35 cellular contexts compared by ENCODE assay signal in the genomic region with DNA sequence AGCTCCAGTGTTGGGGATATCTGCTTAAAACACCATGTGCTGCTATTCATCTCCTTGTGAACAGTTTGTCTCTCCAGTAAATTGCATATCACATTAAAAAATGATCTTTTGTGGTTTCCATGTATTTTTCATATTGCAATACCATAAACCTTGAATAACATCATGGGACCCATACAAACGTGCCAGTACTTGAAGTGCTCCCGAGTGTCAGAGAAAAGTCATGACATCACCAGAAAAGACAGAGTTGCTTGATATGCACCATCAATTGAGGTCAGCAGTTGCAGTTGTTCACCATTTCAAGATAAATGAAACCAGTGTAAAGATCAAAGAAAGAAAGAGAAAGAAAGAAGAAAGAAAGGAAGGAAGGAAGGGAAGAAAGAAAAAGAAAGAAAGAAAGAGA.
"Had no signal": no experiment of that assay in that cellular context is flagged by ENCODE, and none has a peak within 500 bp of the region (broad histone marks: within the 10 kb centered on the region; RNA-seq: fewer than 3 reads in every experiment).

No MANE protein-coding gene starts in this region.

- H3K27me3 ChIP-seq: body of pancreas, brain microvascular endothelial cell had no signal

- H3K9me3 ChIP-seq: body of pancreas had no signal

- H3K4me3 Mint-ChIP-seq: activated B cell treated with CpG ODN at 0.5 μM for 24 hours; activated CD4-positive, alpha-beta memory T cell treated with anti-CD3 and anti-CD28 coated beads, Interleukin-2, amount 10 ng/mL, durations not matched to agents 7 days and 5 days; activated CD4-positive, alpha-beta T cell treated with anti-CD3 and anti-CD28 coated beads, Interleukin-2, amount 10 ng/mL, durations not matched to agents 24 days and 14 days; activated CD8-positive, alpha-beta memory T cell treated with anti-CD3 and anti-CD28 coated beads, Interleukin-2, amount 10 ng/mL, durations not matched to agents 7 days and 5 days; activated CD8-positive, alpha-beta T cell treated with anti-CD3 and anti-CD28 coated beads, Interleukin-2, amount 10 ng/mL, durations not matched to agents 7 days and 5 days; activated naive CD8-positive, alpha-beta T cell; activated naive CD8-positive, alpha-beta T cell treated with anti-CD3 and anti-CD28 coated beads, Interleukin-2, amount 10 ng/mL, durations not matched to agents 7 days and 5 days; activated naive CD8-positive, alpha-beta T cell treated with anti-CD3 and anti-CD28 coated beads, Interleukin-2, amount 50 U/mL, for 24 hours; activated T-cell treated with anti-CD3 and anti-CD28 coated beads, Interleukin-2, amount 50 U/mL, for 24 hours; T-helper 1 cell treated with Interleukin-12 subunit alpha and Interleukin-12 subunit beta and Interleukin-4 antibody, amounts not matched to agents 30 μg/mL and 1 μg/mL, for 36 hours; T-helper 2 cell treated with Interferon-gamma antibody and Interleukin-4, amounts not matched to agents 5 μg/mL and 100 μg/mL, for 36 hours had no signal

- H3K27ac Mint-ChIP-seq: activated B cell treated with CpG ODN at 0.5 μM for 24 hours; activated CD4-positive, alpha-beta memory T cell treated with anti-CD3 and anti-CD28 coated beads, Interleukin-2, amount 10 ng/mL, durations not matched to agents 7 days and 5 days; activated CD4-positive, alpha-beta T cell treated with anti-CD3 and anti-CD28 coated beads, Interleukin-2, amount 10 ng/mL, durations not matched to agents 24 days and 14 days; activated CD8-positive, alpha-beta memory T cell treated with anti-CD3 and anti-CD28 coated beads, Interleukin-2, amount 10 ng/mL, durations not matched to agents 7 days and 5 days; activated CD8-positive, alpha-beta T cell treated with anti-CD3 and anti-CD28 coated beads, Interleukin-2, amount 10 ng/mL, durations not matched to agents 7 days and 5 days; activated naive CD8-positive, alpha-beta T cell; activated naive CD8-positive, alpha-beta T cell treated with anti-CD3 and anti-CD28 coated beads, Interleukin-2, amount 10 ng/mL, durations not matched to agents 7 days and 5 days; activated naive CD8-positive, alpha-beta T cell treated with anti-CD3 and anti-CD28 coated beads, Interleukin-2, amount 50 U/mL, for 24 hours; activated T-cell treated with anti-CD3 and anti-CD28 coated beads, Interleukin-2, amount 50 U/mL, for 24 hours; activated T-helper 2 cell treated with anti-CD3 and anti-CD28 coated beads, Interferon-gamma antibody, Interleukin-2, Interleukin-4, amounts not matched to agents 10 μg/mL and 5 μg/mL and 100 μg/mL, durations not matched to agents 14 hours and 24 hours and 36 hours; T-helper 1 cell treated with Interleukin-12 subunit alpha and Interleukin-12 subunit beta and Interleukin-4 antibody, amounts not matched to agents 30 μg/mL and 1 μg/mL, for 36 hours; T-helper 2 cell treated with Interferon-gamma antibody and Interleukin-4, amounts not matched to agents 5 μg/mL and 100 μg/mL, for 36 hours had no signal

- H3K9me3 Mint-ChIP-seq: activated CD4-positive, alpha-beta T cell treated with anti-CD3 and anti-CD28 coated beads, Interleukin-2, amount 10 ng/mL, durations not matched to agents 24 days and 14 days; activated naive CD8-positive, alpha-beta T cell treated with anti-CD3 and anti-CD28 coated beads, Interleukin-2, amount 50 U/mL, for 24 hours had no signal

- FAIRE-seq: astrocyte, TTC549 had no signal

- H3K36me3 Mint-ChIP-seq: activated CD8-positive, alpha-beta memory T cell treated with anti-CD3 and anti-CD28 coated beads, Interleukin-2, amount 10 ng/mL, durations not matched to agents 7 days and 5 days; activated naive CD8-positive, alpha-beta T cell; activated naive CD8-positive, alpha-beta T cell treated with anti-CD3 and anti-CD28 coated beads, Interleukin-2, amount 10 ng/mL, durations not matched to agents 7 days and 5 days had no signal

- H3K36me3 ChIP-seq: brain microvascular endothelial cell had no signal

- H3K4me1 Mint-ChIP-seq: activated B cell treated with CpG ODN at 0.5 μM for 24 hours; activated CD4-positive, alpha-beta memory T cell treated with anti-CD3 and anti-CD28 coated beads, Interleukin-2, amount 10 ng/mL, durations not matched to agents 7 days and 5 days; activated CD4-positive, alpha-beta T cell treated with anti-CD3 and anti-CD28 coated beads, Interleukin-2, amount 10 ng/mL, durations not matched to agents 24 days and 14 days; activated CD8-positive, alpha-beta memory T cell treated with anti-CD3 and anti-CD28 coated beads, Interleukin-2, amount 10 ng/mL, durations not matched to agents 7 days and 5 days; activated naive CD8-positive, alpha-beta T cell treated with anti-CD3 and anti-CD28 coated beads, Interleukin-2, amount 10 ng/mL, durations not matched to agents 7 days and 5 days; activated naive CD8-positive, alpha-beta T cell treated with anti-CD3 and anti-CD28 coated beads, Interleukin-2, amount 50 U/mL, for 24 hours had no signal

- ATAC-seq: activated CD8-positive, alpha-beta memory T cell treated with anti-CD3 and anti-CD28 coated beads, Interleukin-2, amount 10 ng/mL, durations not matched to agents 7 days and 5 days; activated CD8-positive, alpha-beta T cell treated with anti-CD3 and anti-CD28 coated beads, Interleukin-2, amount 10 ng/mL, durations not matched to agents 7 days and 5 days; activated naive CD8-positive, alpha-beta T cell treated with anti-CD3 and anti-CD28 coated beads, Interleukin-2, amount 50 U/mL, for 24 hours; body of pancreas had no signal

- DNase-seq: activated B cell treated with CpG ODN at 0.5 μM for 24 hours; activated CD4-positive, alpha-beta memory T cell treated with anti-CD3 and anti-CD28 coated beads, Interleukin-2, amount 10 ng/mL, durations not matched to agents 7 days and 5 days; activated CD4-positive, alpha-beta T cell treated with anti-CD3 and anti-CD28 coated beads for 4 hours; activated CD4-positive, alpha-beta T cell treated with anti-CD3 and anti-CD28 coated beads, Interleukin-2, amount 10 ng/mL, durations not matched to agents 24 days and 14 days; activated CD4-positive, alpha-beta T cell treated with anti-CD3 and anti-CD28 coated beads, Interleukin-2, amount 50 U/mL, for 1 hour; activated CD4-positive, alpha-beta T cell treated with anti-CD3 and anti-CD28 coated beads, Interleukin-2, amount 50 U/mL, for 4 hours; activated CD4-positive, CD25-positive, alpha-beta regulatory T cell treated with anti-CD3 and anti-CD28 coated beads, Interleukin-2, amount 50 U/mL, for 72 hours; activated CD8-positive, alpha-beta memory T cell treated with anti-CD3 and anti-CD28 coated beads for 24 hours; activated CD8-positive, alpha-beta memory T cell treated with anti-CD3 and anti-CD28 coated beads, Interleukin-2, amount 10 ng/mL, durations not matched to agents 7 days and 5 days; activated CD8-positive, alpha-beta memory T cell treated with anti-CD3 and anti-CD28 coated beads, Interleukin-2, amount 50 U/mL, for 48 hours; activated CD8-positive, alpha-beta T cell treated with anti-CD3 and anti-CD28 coated beads, Interleukin-2, amount 10 ng/mL, durations not matched to agents 7 days and 5 days; activated effector memory CD4-positive, alpha-beta T cell treated with Interleukin-2 at 50 U/mL for 16 hours; activated gamma-delta T cell; activated naive CD4-positive, alpha-beta T cell treated with anti-CD3 and anti-CD28 coated beads, Interleukin-2, amount 50 U/mL, for 16 hours; activated naive CD4-positive, alpha-beta T cell treated with Interleukin-2 at 50 U/mL for 16 hours; activated naive CD8-positive, alpha-beta T cell treated with anti-CD3 and anti-CD28 coated beads, Interleukin-2, amount 10 ng/mL, durations not matched to agents 7 days and 5 days; activated naive CD8-positive, alpha-beta T cell treated with anti-CD3 and anti-CD28 coated beads, Interleukin-2, amount 50 U/mL, for 24 hours; activated T-cell treated with anti-CD3 and anti-CD28 coated beads, Interleukin-2, amount 50 U/mL, for 24 hours; activated T-cell treated with anti-CD3 and anti-CD28 coated beads, Interleukin-2, amount 50 U/mL, for 48 hours; amniotic stem cell; aorta; body of pancreas; brain microvascular endothelial cell; central memory CD4-positive, alpha-beta T cell; SW 1271; T-helper 1 cell; T-helper 2 cell; T-helper 9 cell had no signal

- H3K4me1 ChIP-seq: body of pancreas had no signal

- H3K27ac ChIP-seq: body of pancreas, brain microvascular endothelial cell, VCaP had no signal

- H3K4me3 ChIP-seq: body of pancreas had no signal
